In the genomic region with DNA sequence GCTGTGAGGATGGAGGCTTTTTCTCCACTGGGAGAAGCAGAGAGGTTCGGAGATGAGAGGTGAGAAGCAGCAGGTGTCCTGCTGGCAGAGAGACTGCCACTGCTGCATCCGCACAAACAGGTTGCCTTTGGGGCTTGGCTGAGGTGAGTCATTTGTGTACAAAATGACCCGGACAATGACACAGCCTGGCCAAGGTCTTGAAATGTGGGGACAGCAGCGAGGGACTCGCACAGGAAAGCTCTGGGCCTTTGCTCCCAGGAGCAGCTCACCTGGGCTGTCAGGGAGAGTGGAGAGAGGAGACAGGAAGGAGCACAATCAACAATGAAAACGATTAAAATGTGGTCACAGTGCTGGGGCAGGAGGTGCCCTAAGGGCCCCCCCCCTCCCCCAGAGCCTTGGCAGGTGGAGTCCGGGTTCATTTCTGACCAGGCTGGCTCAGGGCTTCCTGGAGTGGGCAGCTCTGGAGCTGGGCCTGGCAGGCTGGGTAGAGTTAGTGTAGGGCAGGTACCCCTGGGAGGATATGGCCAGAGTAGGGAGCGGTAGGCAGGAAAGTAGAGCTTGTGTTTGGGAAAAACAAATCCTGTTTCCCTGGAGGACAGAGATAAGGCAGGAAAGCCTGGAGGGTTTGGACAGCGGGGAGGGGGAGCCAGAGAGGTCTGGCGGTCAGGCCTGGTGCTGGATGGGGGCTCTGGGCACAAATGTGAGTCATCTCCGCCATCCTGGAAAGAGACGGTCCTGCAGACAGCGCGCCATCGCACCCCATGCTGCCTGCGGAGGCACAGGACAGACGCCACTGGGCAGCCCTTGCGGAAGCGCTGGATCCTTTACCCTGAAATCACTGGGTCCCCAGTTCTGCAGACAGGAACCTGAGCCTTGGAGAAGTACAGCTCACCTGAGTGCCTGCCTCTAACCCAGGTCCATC, we compare ENCODE assay signal across 8 cellular contexts. TPM values are rescaled to one million over a fixed set of nuclear protein-coding genes. Genes with fewer than 3 reads are reported as not detected.
DNase-seq lines count a peak whose midpoint lies in the region; ATAC-seq and TF ChIP-seq lines count a peak whose summit lies in the region.

No MANE protein-coding gene starts in this region.

- TF ChIP-seq POLR2A in breast epithelium (IDR thresholded peaks at IDR 0.05): no peak

- no peak overlapping the region for H4K8ac ChIP-seq in mesendoderm (ENCODE audit: low read depth, low read length)

- peak overlapping the region; percentile 82 to 96 (median 88) for H3K4me3 Mint-ChIP-seq in CD4-positive, CD25-positive, alpha-beta regulatory T cell

- H3K4ac ChIP-seq in mesendoderm (ENCODE audit: low read depth, low read length): no peak overlapping the region

- no peak for TF ChIP-seq CTCF in LNCaP clone FGC (IDR thresholded peaks at IDR 0.05; ENCODE audit: control insufficient read depth, extremely low read depth, insufficient read depth)
- no peak for TF ChIP-seq CTCF in breast epithelium (IDR thresholded peaks at IDR 0.05)
- no peak for TF ChIP-seq CTCF in GM10266 (IDR thresholded peaks at IDR 0.05; ENCODE audit: control insufficient read depth, insufficient read depth, low read depth, missing control alignments)

- H3K9me3 ChIP-seq in CD4-positive, CD25-positive, alpha-beta regulatory T cell (ENCODE audit: control insufficient read depth in 2 of 2, low read length in 2 of 2): peaks cover 5 to 11% of the 10 kb centered on the region in 2 experiments
- peaks cover 4 to 9% of the 10 kb centered on the region in 2 donors for H3K9me3 ChIP-seq in breast epithelium
- no peaks in the 10 kb centered on the region for H3K9me3 ChIP-seq in effector memory CD4-positive, alpha-beta T cell (ENCODE audit: control insufficient read depth, low read length)

- intact Hi-C loops in breast epithelium (cut with DNase I; ENCODE audit: low total_unique reads): no loop called here

- no CpG with 5 or more reads among the region's 19 CpGs for WGBS in mesendoderm (ENCODE audit: extremely low coverage, insufficient coverage, low lambda C conversion rate)

- no peak for DNase-seq in CD4-positive, CD25-positive, alpha-beta regulatory T cell
- DNase-seq in LNCaP clone FGC (ENCODE audit: low read depth) (peak; percentile 61), breast epithelium (ENCODE audit: low spot score in 2 of 2) (peak; percentile 72 to 80), mesendoderm (peak; percentile 91), hypothalamus (lab: John Stamatoyannopoulos, UW) (no peak), MV-4-11 (lab: John Stamatoyannopoulos, UW) (no peak), GM10266 (ENCODE audit: extremely low spot score) (no peak)
- no peak for DNase-seq in effector memory CD4-positive, alpha-beta T cell

- no peaks in the 10 kb centered on the region for H3K36me3 Mint-ChIP-seq in CD4-positive, CD25-positive, alpha-beta regulatory T cell

- ATAC-seq in CD4-positive, CD25-positive, alpha-beta regulatory T cell (ENCODE audit: low read depth in 2 of 2): no peak

- H2AK5ac ChIP-seq in mesendoderm (ENCODE audit: low read length): no peak overlapping the region

- H3K27me3 Mint-ChIP-seq in CD4-positive, CD25-positive, alpha-beta regulatory T cell: peaks cover 4% of the 10 kb centered on the region

- H3K23ac ChIP-seq in mesendoderm (ENCODE audit: low read length): no peak overlapping the region

- H3K4me3 ChIP-seq in CD4-positive, CD25-positive, alpha-beta regulatory T cell (ENCODE audit: low read depth, low read length): no peak overlapping the region
- no peak overlapping the region for H3K4me3 ChIP-seq in LNCaP clone FGC (ENCODE audit: low read depth, low read length)
- H3K4me3 ChIP-seq in breast epithelium: no peak overlapping the region
- no peak overlapping the region for H3K4me3 ChIP-seq in mesendoderm (ENCODE audit: low read length)
- no peak overlapping the region for H3K4me3 ChIP-seq in effector memory CD4-positive, alpha-beta T cell (ENCODE audit: insufficient read depth, low read depth, low read length, poor library complexity, severe bottlenecking)

- H3K79me2 ChIP-seq in mesendoderm (ENCODE audit: control insufficient read depth, insufficient read depth, low read length): no peaks in the 10 kb centered on the region

- H3K36me3 ChIP-seq in CD4-positive, CD25-positive, alpha-beta regulatory T cell (ENCODE audit: control insufficient read depth, insufficient read depth, low read length): no peaks in the 10 kb centered on the region
- H3K36me3 ChIP-seq in breast epithelium (no peaks in the 10 kb centered on the region), mesendoderm (ENCODE audit: control insufficient read depth, insufficient read depth, low read length) (no peaks in the 10 kb centered on the region)
- H3K36me3 ChIP-seq in effector memory CD4-positive, alpha-beta T cell (ENCODE audit: control insufficient read depth, insufficient read depth, low read length): no peaks in the 10 kb centered on the region

- no peak overlapping the region for H3K18ac ChIP-seq in mesendoderm (ENCODE audit: low read length)

- H4K5ac ChIP-seq in mesendoderm (ENCODE audit: low read length): no peak overlapping the region

- no peak overlapping the region for H2BK120ac ChIP-seq in mesendoderm (ENCODE audit: low read depth, low read length)

- no peaks in the 10 kb centered on the region for H3K79me1 ChIP-seq in mesendoderm (ENCODE audit: low read length)

- H3K56ac ChIP-seq in mesendoderm (ENCODE audit: low read length): peak overlapping the region; percentile 50

- peaks cover 0 to 45% (median 16%) of the 10 kb centered on the region in 4 donors for H3K4me1 Mint-ChIP-seq in CD4-positive, CD25-positive, alpha-beta regulatory T cell

- peak overlapping the region in 2 of 3 donors; percentile 56 to 97 for H3K27ac Mint-ChIP-seq in CD4-positive, CD25-positive, alpha-beta regulatory T cell

- no peaks in the 10 kb centered on the region for H3K27me3 ChIP-seq in CD4-positive, CD25-positive, alpha-beta regulatory T cell (ENCODE audit: control insufficient read depth, insufficient read depth, low read length)
- H3K27me3 ChIP-seq in breast epithelium (no peaks in the 10 kb centered on the region), mesendoderm (ENCODE audit: insufficient read depth, low read length, poor library complexity) (no peaks in the 10 kb centered on the region)
- H3K27me3 ChIP-seq in effector memory CD4-positive, alpha-beta T cell (replicated peaks; ENCODE audit: control insufficient read depth, insufficient read depth, low read length, poor library complexity, severe bottlenecking): no peaks in the 10 kb centered on the region

- peak overlapping the region; percentile 30 for H3K9ac ChIP-seq in mesendoderm (ENCODE audit: low read length)

- H2BK5ac ChIP-seq in mesendoderm (ENCODE audit: low read length): no peak overlapping the region

- H3K9me3 Mint-ChIP-seq in CD4-positive, CD25-positive, alpha-beta regulatory T cell: peaks cover 0 to 13% (median 3%) of the 10 kb centered on the region in 7 donors

- H3K27ac ChIP-seq in CD4-positive, CD25-positive, alpha-beta regulatory T cell (ENCODE audit: insufficient read depth, low read length, poor library complexity, severe bottlenecking): no peak overlapping the region
- H3K27ac ChIP-seq in breast epithelium (peak overlapping the region; percentile 89), mesendoderm (ENCODE audit: low read depth, low read length) (no peak overlapping the region)
- H3K27ac ChIP-seq in effector memory CD4-positive, alpha-beta T cell (ENCODE audit: insufficient read depth, low read length, poor library complexity, severe bottlenecking): no peak overlapping the region

- no peak overlapping the region for H2BK15ac ChIP-seq in mesendoderm (replicated peaks; ENCODE audit: low read depth)

- peaks cover 35% of the 10 kb centered on the region for H3K4me1 ChIP-seq in CD4-positive, CD25-positive, alpha-beta regulatory T cell (ENCODE audit: control insufficient read depth, insufficient read depth, low read length, poor library complexity, severe bottlenecking)
- H3K4me1 ChIP-seq in breast epithelium (peaks cover 13 to 22% of the 10 kb centered on the region in 2 donors), mesendoderm (ENCODE audit: control insufficient read depth, low read depth, low read length) (peaks cover 3% of the 10 kb centered on the region)
- peaks cover 24% of the 10 kb centered on the region for H3K4me1 ChIP-seq in effector memory CD4-positive, alpha-beta T cell (ENCODE audit: control insufficient read depth, insufficient read depth, low read length, poor library complexity, severe bottlenecking)

- no peak overlapping the region for H3K4me2 ChIP-seq in mesendoderm (ENCODE audit: low read length)

RNA-seq across cellular contexts. Expression of a gene that starts 37.8 kb away (rescaled TPM):
- 0.76 TPM for total RNA-seq in CD4-positive, CD25-positive, alpha-beta regulatory T cell
- 1 to 10 TPM in 1 of 4 donors, under 1 TPM in 2, not detected in 1; 0.10 to 1.4 (median 0.14) TPM for polyA plus RNA-seq in CD4-positive, CD25-positive, alpha-beta regulatory T cell
- 10 to 100 TPM in 2 of 3 donors, under 1 TPM in 1; 0.96 to 36.7 (median 21.2) TPM for total RNA-seq in breast epithelium
- 4.0 TPM for polyA plus RNA-seq in mesendoderm (2013, experiment 1 of 2)
- polyA plus RNA-seq in mesendoderm (2013, experiment 2 of 2): 4.0 TPM

RNA-seq across cellular contexts. Expression of a gene that starts 44.9 kb away (rescaled TPM):
- 43.6 TPM for total RNA-seq in CD4-positive, CD25-positive, alpha-beta regulatory T cell
- 1 to 10 TPM; 7.0 to 9.8 (median 7.3) TPM for polyA plus RNA-seq in CD4-positive, CD25-positive, alpha-beta regulatory T cell
- total RNA-seq in breast epithelium: 10 to 100 TPM; 28.4 to 85.6 (median 61.0) TPM
- 5.7 TPM for polyA plus RNA-seq in mesendoderm (2013, experiment 1 of 2)
- polyA plus RNA-seq in mesendoderm (2013, experiment 2 of 2): 6.5 TPM

Comparison
In these comparisons a context has a peak if more than half of its experiments do, and no peak if none do; other contexts are left out.
1. DNase-seq: peak in LNCaP clone FGC (single experiment), breast epithelium (2 of 2) and mesendoderm (single experiment); none in CD4-positive, CD25-positive, alpha-beta regulatory T cell (0 of 3), hypothalamus (0 of 51), MV-4-11 (single experiment), effector memory CD4-positive, alpha-beta T cell (0 of 3) and GM10266 (single experiment).
2. H3K27ac ChIP-seq: peak in breast epithelium (2 of 2); none in CD4-positive, CD25-positive, alpha-beta regulatory T cell (single experiment), mesendoderm (single experiment) and effector memory CD4-positive, alpha-beta T cell (single experiment).